ENCODE assay signal across 10 cellular contexts in genomic region chr11:65448418-65449196, GRCh38. TPM values are rescaled to one million over a fixed set of nuclear protein-coding genes. Genes with fewer than 3 reads are reported as not detected.
DNase-seq lines count a peak whose midpoint lies in the region; ATAC-seq and TF ChIP-seq lines count a peak whose summit lies in the region.
"Had no signal": no experiment of that assay in that cellular context is flagged by ENCODE, and none has a peak within 500 bp of the region (broad histone marks: within the 10 kb centered on the region; RNA-seq: fewer than 3 reads in every experiment).

No MANE protein-coding gene starts in this region.

- H3K4me1 Mint-ChIP-seq in activated CD8-positive, alpha-beta memory T cell treated with anti-CD3 and anti-CD28 coated beads, Interleukin-2, amount 10 ng/mL, durations not matched to agents 7 days and 5 days: peaks cover 3% of the 10 kb centered on the region

- DNase-seq in activated CD8-positive, alpha-beta memory T cell treated with anti-CD3 and anti-CD28 coated beads for 24 hours: peak; percentile 55
- no peak for DNase-seq in activated CD8-positive, alpha-beta memory T cell treated with anti-CD3 and anti-CD28 coated beads, Interleukin-2, amount 10 ng/mL, durations not matched to agents 7 days and 5 days
- DNase-seq in body of pancreas: peak in 2 of 4 donors; percentile 39 to 49
- peak in 1 of 2 donors; percentile 53 for DNase-seq in left colon
- DNase-seq in transverse colon: peak; percentile 42
- no peak for DNase-seq in amygdala (lab: John Stamatoyannopoulos, UW)
- no peak for DNase-seq in AML-193 (lab: John Stamatoyannopoulos, UW)
- DNase-seq: effector memory CD4-positive, alpha-beta T cell; SW 1271 had no signal

- no peak for ATAC-seq in activated CD8-positive, alpha-beta memory T cell treated with anti-CD3 and anti-CD28 coated beads, Interleukin-2, amount 10 ng/mL, durations not matched to agents 7 days and 5 days
- ATAC-seq in body of pancreas: peak; percentile 10
- ATAC-seq in left colon: peak; percentile 9
- ATAC-seq in GM21576 (IDR thresholded peaks at IDR 0.05; ENCODE audit: unreplicated experiment): no peak

- no peaks in the 10 kb centered on the region for H3K27me3 Mint-ChIP-seq in activated CD8-positive, alpha-beta memory T cell treated with anti-CD3 and anti-CD28 coated beads, Interleukin-2, amount 10 ng/mL, durations not matched to agents 7 days and 5 days

- no peak overlapping the region for H3K27ac Mint-ChIP-seq in activated CD8-positive, alpha-beta memory T cell treated with anti-CD3 and anti-CD28 coated beads, Interleukin-2, amount 10 ng/mL, durations not matched to agents 7 days and 5 days

- 76 to 84% methylated on average over 2 to 5 of the region's 5 CpGs for WGBS in body of pancreas, 2 donors
- 92% methylated on average over 4 of the region's 5 CpGs; no CpG with 5 or more reads in 1 of the 2 donors for whole genome bisulfite sequencing in transverse colon (ENCODE audit: low coverage in 1 of 2), 2 donors

- no peak overlapping the region for H3K4me3 Mint-ChIP-seq in activated CD8-positive, alpha-beta memory T cell treated with anti-CD3 and anti-CD28 coated beads, Interleukin-2, amount 10 ng/mL, durations not matched to agents 7 days and 5 days

- H3K27ac ChIP-seq in body of pancreas: peak overlapping the region in 2 of 4 donors; percentile 41 to 52
- peak overlapping the region; percentile 45 to 100 (median 69) for H3K27ac ChIP-seq in transverse colon

- CTCF ChIA-PET in activated CD8-positive, alpha-beta memory T cell treated with anti-CD3 and anti-CD28 coated beads, Interleukin-2, amount 10 ng/mL, durations not matched to agents 7 days and 5 days (lab: Charles Lee): interaction anchor here (0.7 to 1.4 kb wide), 2 partner anchors 11 to 23 kb away, joined by 3 read pairs; no protein-coding TSS in a partner anchor

- H3K36me3 ChIP-seq in body of pancreas (replicated peaks in 1 of 2; ENCODE audit: insufficient read depth in 1 of 2, low read depth in 2 of 2) (peaks cover 0 to 5% of the 10 kb centered on the region in 2 donors), transverse colon (peaks cover 0 to 18% (median 3%) of the 10 kb centered on the region in 4 donors)

- peaks cover 4% of the 10 kb centered on the region for H3K4me1 ChIP-seq in body of pancreas
- peaks cover 0 to 8% (median 1%) of the 10 kb centered on the region in 4 donors for H3K4me1 ChIP-seq in transverse colon

- intact Hi-C loops in body of pancreas (cut with DNase I) (no loop called here), left colon (cut with DNase I, micrococcal nuclease) (no loop called here), transverse colon (cut with DNase I; ENCODE audit: low total_unique reads) (no loop called here)

- TF ChIP-seq EP300 in transverse colon (IDR thresholded peaks at IDR 0.05; ENCODE audit: low read depth): no peak

- H3K4me3 ChIP-seq in body of pancreas: no peak overlapping the region
- H3K4me3 ChIP-seq in transverse colon: no peak overlapping the region

- H3K36me3 Mint-ChIP-seq in activated CD8-positive, alpha-beta memory T cell treated with anti-CD3 and anti-CD28 coated beads, Interleukin-2, amount 10 ng/mL, durations not matched to agents 7 days and 5 days: peaks cover 3% of the 10 kb centered on the region

- in situ Hi-C loops in transverse colon (cut with MboI; ENCODE audit: low pct_ligation_motif_present in 1 of 4, low pct_unique_long_range_greater_than_20kb in 1 of 4, low sequenced_read_pairs in 3 of 4): no loop called here

- TF ChIP-seq POLR2A in body of pancreas (IDR thresholded peaks at IDR 0.05) (peak in 1 of 3 donors; percentile 24), transverse colon (IDR thresholded peaks at IDR 0.05) (no peak)

- TF ChIP-seq CTCF in body of pancreas (IDR thresholded peaks at IDR 0.05): no peak
- TF ChIP-seq CTCF in transverse colon (IDR thresholded peaks at IDR 0.05): no peak

- H3K9me3 Mint-ChIP-seq in activated CD8-positive, alpha-beta memory T cell treated with anti-CD3 and anti-CD28 coated beads, Interleukin-2, amount 10 ng/mL, durations not matched to agents 7 days and 5 days (ENCODE audit: low read depth): peaks cover 1% of the 10 kb centered on the region

- H3K9me3 ChIP-seq in body of pancreas (no peaks in the 10 kb centered on the region), transverse colon (no peaks in the 10 kb centered on the region)

- H3K27me3 ChIP-seq in body of pancreas (no peaks in the 10 kb centered on the region), transverse colon (no peaks in the 10 kb centered on the region)

RNA-seq across cellular contexts. Expression of gene NEAT1, which starts 26.0 kb away (rescaled TPM):
- total RNA-seq in activated CD8-positive, alpha-beta memory T cell treated with anti-CD3 and anti-CD28 coated beads, Interleukin-2, amount 10 ng/mL, durations not matched to agents 7 days and 5 days: 100 to 1,000 TPM; 525 to 618 TPM
- total RNA-seq in body of pancreas (100 to 1,000 TPM; 376 to 539 TPM), left colon (1,000 to 10,000 TPM in 1 of 2 donors, 100 to 1,000 TPM in 1; 818 to 1,135 TPM), transverse colon (100 to 1,000 TPM; 370 to 782 (median 680) TPM)

RNA-seq across cellular contexts. Expression of gene MALAT1, which starts 50.2 kb away (rescaled TPM):
- total RNA-seq in activated CD8-positive, alpha-beta memory T cell treated with anti-CD3 and anti-CD28 coated beads, Interleukin-2, amount 10 ng/mL, durations not matched to agents 7 days and 5 days: 1,000 to 10,000 TPM; 4,026 to 5,234 TPM
- over 10,000 TPM; 10,129 to 14,092 TPM for total RNA-seq in body of pancreas
- 1,000 to 10,000 TPM; 7,483 to 9,013 TPM for total RNA-seq in left colon
- total RNA-seq in transverse colon: over 10,000 TPM; 17,948 to 48,028 (median 23,406) TPM

Comparison
In these comparisons a context has a peak if more than half of its experiments do, and no peak if none do; other contexts are left out.
1. DNase-seq: peak in activated CD8-positive, alpha-beta memory T cell treated with anti-CD3 and anti-CD28 coated beads for 24 hours (single experiment) and transverse colon (single experiment); none in activated CD8-positive, alpha-beta memory T cell treated with anti-CD3 and anti-CD28 coated beads, Interleukin-2, amount 10 ng/mL, durations not matched to agents 7 days and 5 days (single experiment), amygdala (0 of 56) and AML-193 (0 of 2).
2. ATAC-seq: peak in body of pancreas (single experiment) and left colon (single experiment); none in activated CD8-positive, alpha-beta memory T cell treated with anti-CD3 and anti-CD28 coated beads, Interleukin-2, amount 10 ng/mL, durations not matched to agents 7 days and 5 days (single experiment) and GM21576 (single experiment).